17 cellular contexts compared by ENCODE assay signal in the genomic region with DNA sequence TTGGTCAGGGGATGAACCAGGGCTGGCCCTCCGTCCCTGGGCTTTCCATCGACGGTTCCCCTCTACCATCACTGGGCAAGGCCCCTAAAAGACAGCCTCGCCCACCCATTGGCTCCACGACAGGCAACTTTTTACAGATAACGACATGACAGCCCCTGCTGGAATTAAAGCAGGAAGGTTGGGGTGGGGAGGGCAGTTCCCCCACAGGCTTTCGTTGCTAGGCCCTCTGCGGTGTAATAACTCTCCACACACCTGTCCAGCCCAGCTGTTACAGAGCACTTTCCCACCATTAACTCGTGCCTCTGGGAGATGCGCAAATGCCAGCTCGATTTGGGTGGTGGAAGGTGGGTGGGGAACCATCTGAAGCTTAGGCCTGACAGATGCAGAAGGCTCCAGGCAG.
"Had no signal": no experiment of that assay in that cellular context is flagged by ENCODE, and none has a peak within 500 bp of the region (broad histone marks: within the 10 kb centered on the region; RNA-seq: fewer than 3 reads in every experiment).

No MANE protein-coding gene starts in this region.

- H3K4me3 ChIP-seq: psoas muscle, right lobe of liver, suprapubic skin had no signal

- H3K36me3 ChIP-seq: right lobe of liver, suprapubic skin had no signal

- ATAC-seq: activated naive CD8-positive, alpha-beta T cell treated with anti-CD3 and anti-CD28 coated beads, Interleukin-2, amount 50 U/mL, for 24 hours; effector memory CD8-positive, alpha-beta T cell had no signal

- H3K27me3 ChIP-seq: right lobe of liver, suprapubic skin had no signal

- H3K27ac ChIP-seq: epithelial cell of prostate, psoas muscle, right lobe of liver, suprapubic skin had no signal

- H3K4me1 Mint-ChIP-seq: immature natural killer cell had no signal

- H3K9me3 Mint-ChIP-seq: activated naive CD8-positive, alpha-beta T cell treated with anti-CD3 and anti-CD28 coated beads, Interleukin-2, amount 50 U/mL, for 24 hours; dendritic cell treated with granulocyte-macrophage colony-stimulating factor and Interleukin-4, amounts not matched to agents 40 ng/mL and 50 ng/mL, for 4 days; effector memory CD8-positive, alpha-beta T cell; immature natural killer cell; stimulated activated naive CD8-positive, alpha-beta T cell treated with anti-CD3 and anti-CD28 coated beads, Interleukin-15, Interleukin-2, amounts not matched to agents 100 ng/mL and 50 ng/mL, for 24 hours had no signal

- H3K4me1 ChIP-seq: psoas muscle, right lobe of liver, suprapubic skin had no signal

- H3K36me3 Mint-ChIP-seq: immature natural killer cell had no signal

- H3K9me3 ChIP-seq: psoas muscle, right lobe of liver, suprapubic skin had no signal

- H3K27ac Mint-ChIP-seq: activated naive CD8-positive, alpha-beta T cell treated with anti-CD3 and anti-CD28 coated beads, Interleukin-2, amount 50 U/mL, for 24 hours; dendritic cell treated with granulocyte-macrophage colony-stimulating factor and Interleukin-4, amounts not matched to agents 40 ng/mL and 50 ng/mL, for 4 days; effector memory CD8-positive, alpha-beta T cell; immature natural killer cell; nephron progenitor cell; stimulated activated naive CD8-positive, alpha-beta T cell treated with anti-CD3 and anti-CD28 coated beads, Interleukin-15, Interleukin-2, amounts not matched to agents 100 ng/mL and 50 ng/mL, for 24 hours had no signal

- H3K4me3 Mint-ChIP-seq: activated naive CD8-positive, alpha-beta T cell treated with anti-CD3 and anti-CD28 coated beads, Interleukin-2, amount 50 U/mL, for 24 hours; dendritic cell treated with granulocyte-macrophage colony-stimulating factor and Interleukin-4, amounts not matched to agents 40 ng/mL and 50 ng/mL, for 4 days; effector memory CD8-positive, alpha-beta T cell; immature natural killer cell; nephron progenitor cell; stimulated activated naive CD8-positive, alpha-beta T cell treated with anti-CD3 and anti-CD28 coated beads, Interleukin-15, Interleukin-2, amounts not matched to agents 100 ng/mL and 50 ng/mL, for 24 hours had no signal

- DNase-seq: activated CD4-positive, alpha-beta T cell treated with anti-CD3 and anti-CD28 coated beads, Interleukin-2, amount 50 U/mL, for 4 hours; activated naive CD4-positive, alpha-beta T cell treated with Interleukin-2 at 50 U/mL for 16 hours; activated naive CD8-positive, alpha-beta T cell treated with anti-CD3 and anti-CD28 coated beads, Interleukin-2, amount 50 U/mL, for 24 hours; cerebellar nuclear complex; effector memory CD8-positive, alpha-beta T cell; foreskin melanocyte; immature natural killer cell; nephron progenitor cell; occipital lobe; psoas muscle; right lobe of liver; T1000; trophoblast cell had no signal
